9 cellular contexts compared by ENCODE assay signal in the genomic region with DNA sequence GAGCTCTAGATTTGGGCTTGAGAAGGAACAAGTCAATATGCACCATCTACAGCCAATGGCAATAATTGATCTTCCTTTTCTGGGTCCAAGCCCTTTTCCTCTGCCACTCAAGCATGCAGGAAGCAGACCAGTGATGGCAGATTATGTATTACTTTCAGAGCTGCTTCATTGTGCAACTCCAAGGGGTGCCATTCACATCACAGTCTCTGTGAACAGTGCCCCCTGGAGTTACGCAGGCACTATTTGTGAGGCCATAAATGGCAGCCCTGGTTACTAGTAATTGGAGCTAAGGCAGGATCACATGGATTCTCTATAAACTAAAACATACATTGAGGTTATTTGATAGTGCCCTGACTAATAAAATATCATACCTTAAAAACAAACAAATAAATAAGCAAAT.
DNase-seq lines count a peak whose midpoint lies in the region; ATAC-seq, FAIRE-seq and TF ChIP-seq lines count a peak whose summit lies in the region.
"Had no signal": no experiment of that assay in that cellular context is flagged by ENCODE, and none has a peak within 500 bp of the region (broad histone marks: within the 10 kb centered on the region; RNA-seq: fewer than 3 reads in every experiment).

No MANE protein-coding gene starts in this region.

- no peak for FAIRE-seq in HepG2 (lab: Jason Lieb, UNC)

- 8% methylated on average over 1 of the region's 1 CpG for WGBS in HepG2 (ENCODE audit: low lambda C conversion rate)
- WGBS in right lobe of liver (ENCODE audit: insufficient coverage, low coverage, low lambda C conversion rate, missing lambda C conversion rate) = 89% methylated on average over 1 of the region's 1 CpG
- 92 to 100% (median 99%) methylated on average over 1 of the region's 1 CpG for WGBS in ovary, 3 donors

- no peak overlapping the region for H3K4me2 ChIP-seq in HepG2 (ENCODE audit: low read depth, low read length)

- H3K36me3 Mint-ChIP-seq in WTC11 = peaks cover 3% of the 10 kb centered on the region; the same call in 1 of the 2 replicates

- no peak overlapping the region for H3K9ac ChIP-seq in HepG2 (ENCODE audit: insufficient read depth, low read depth, low read length)

- H3K4me3 ChIP-seq in HepG2 (replicated peaks in 1 of 3; ENCODE audit: insufficient read depth in 1 of 3, low read depth in 2 of 3, low read length in 3 of 3) (no peak overlapping the region), right lobe of liver (no peak overlapping the region), ovary (no peak overlapping the region)

- no peak overlapping the region for H3K27ac Mint-ChIP-seq in WTC11

- H3K9me3 ChIP-seq in HepG2 (ENCODE audit: low read length) = no peaks in the 10 kb centered on the region
- H3K9me3 ChIP-seq in right lobe of liver = no peaks in the 10 kb centered on the region
- H3K9me3 ChIP-seq in ovary = no peaks in the 10 kb centered on the region

- no TSS peak for BruUV-seq in HepG2 (replicated peaks; lab: Mats Ljungman, UMichigan)

- H3K79me2 ChIP-seq in HepG2 (ENCODE audit: insufficient read depth, low read length) = no peaks in the 10 kb centered on the region

- TF ChIP-seq EP300 in HepG2 (IDR thresholded peaks at IDR 0.05; ENCODE audit: low read depth in 2 of 2, low read length in 2 of 2) (no peak), HepG2 (CRISPR knock-in tag; IDR thresholded peaks at IDR 0.05; ENCODE audit: borderline replicate concordance) (no peak), ovary (IDR thresholded peaks at IDR 0.05) (no peak)

- CTCF ChIA-PET in HepG2 (lab: Yijun Ruan, JAX; ENCODE audit: low intra/inter-chr PET ratio, low total read pairs) (no interaction called here), WTC11 (lab: Charles Lee) (interaction anchor here (0.6 to 1.8 kb wide), 23 partner anchors 9 to 821 kb away, joined by 3 to 13 read pairs (median 4); no protein-coding TSS in a partner anchor)

- ATAC-seq in HepG2 (peak; percentile 93), right lobe of liver (no peak), HG03520 (IDR thresholded peaks at IDR 0.05; ENCODE audit: unreplicated experiment) (peak; percentile 83), WTC11 (peak; percentile 81), HG02870 (IDR thresholded peaks at IDR 0.05; ENCODE audit: unreplicated experiment) (no peak)

- TF ChIP-seq CTCF in HepG2 (CRISPR knock-in tag; IDR thresholded peaks at IDR 0.05) = peak; percentile 56
- TF ChIP-seq CTCF in right lobe of liver (IDR thresholded peaks at IDR 0.05) = no peak
- peak; percentile 33; the same call in 1 of the 2 replicates for TF ChIP-seq CTCF in WTC11 (IDR thresholded peaks at IDR 0.05)
- TF ChIP-seq CTCF in ovary (IDR thresholded peaks at IDR 0.05) = no peak

- TF ChIP-seq RAD21 in HepG2 (CRISPR knock-in tag; IDR thresholded peaks at IDR 0.05) = no peak; the same call in 1 of the 2 replicates

- H3K36me3 ChIP-seq in HepG2 (replicated peaks in 1 of 2; ENCODE audit: control insufficient read depth in 1 of 2, insufficient read depth in 2 of 2, low read length in 2 of 2) = no peaks in the 10 kb centered on the region
- no peaks in the 10 kb centered on the region for H3K36me3 ChIP-seq in right lobe of liver
- H3K36me3 ChIP-seq in ovary = no peaks in the 10 kb centered on the region

- no peak overlapping the region for H2AFZ ChIP-seq in HepG2 (ENCODE audit: low read length)

- H3K27ac ChIP-seq in HepG2 (ENCODE audit: extremely low read length, insufficient read depth, low read length) (no peak overlapping the region), right lobe of liver (no peak overlapping the region), ovary (no peak overlapping the region)

- H3K4me3 Mint-ChIP-seq in WTC11 = no peak overlapping the region

- in situ Hi-C loops in HepG2 (cut with HindIII; ENCODE audit: extremely low pct_ligation_motif_present, low pct_unique_long_range_greater_than_20kb) = no loop called here

- TF ChIP-seq POLR2A in HepG2 (IDR thresholded peaks at IDR 0.05; ENCODE audit: insufficient read depth in 1 of 2, low read depth in 2 of 2, low read length in 2 of 2) (no peak), right lobe of liver (IDR thresholded peaks at IDR 0.05) (no peak), ovary (IDR thresholded peaks at IDR 0.05) (no peak)

- peaks cover 8% of the 10 kb centered on the region for H3K9me3 Mint-ChIP-seq in WTC11

- no peaks in the 10 kb centered on the region for H4K20me1 ChIP-seq in HepG2 (ENCODE audit: insufficient read depth, low read length)

- H3K4me1 ChIP-seq in HepG2 (ENCODE audit: insufficient read depth, low read length) (no peaks in the 10 kb centered on the region), right lobe of liver (no peaks in the 10 kb centered on the region), ovary (ENCODE audit: insufficient read depth) (no peaks in the 10 kb centered on the region)

- DNase-seq in HepG2 (ENCODE audit: low spot score) (peak; percentile 45), right lobe of liver (no peak), WTC11 (ENCODE audit: low spot score) (peak; percentile 32), ovary (no peak), hepatic stellate cell (ENCODE audit: low spot score) (no peak), NCI-H1694 (lab: John Stamatoyannopoulos, UW) (no peak)
- DNase-seq: hypothalamus had no signal

- no peaks in the 10 kb centered on the region for H3K27me3 Mint-ChIP-seq in WTC11 (ENCODE audit: low read depth)

- H3K27me3 ChIP-seq in HepG2 (ENCODE audit: control insufficient read depth in 1 of 2, insufficient read depth in 2 of 2, low read length in 2 of 2) (no peaks in the 10 kb centered on the region), right lobe of liver (no peaks in the 10 kb centered on the region), ovary (no peaks in the 10 kb centered on the region)

- POLR2A ChIA-PET in HepG2 (lab: Yijun Ruan, JAX) (no interaction called here), WTC11 (lab: Charles Lee) (no interaction called here)

- peaks cover 11% of the 10 kb centered on the region for H3K4me1 Mint-ChIP-seq in WTC11

- intact Hi-C loops in HepG2 (cut with micrococcal nuclease; ENCODE audit: unreplicated experiment) = loop anchor here (5.0 kb wide), 2 partner anchors 313 to 518 kb away; partner anchors contain the start of gene SLC7A11
- intact Hi-C loops in right lobe of liver (cut with DNase I) = no loop called here
- intact Hi-C loops in ovary (cut with DNase I) = no loop called here

TF ChIP-seq in HepG2, 621 proteins besides CTCF, POLR2A, EP300 and RAD21:
- TF ChIP-seq SRF (IDR thresholded peaks at IDR 0.05; ENCODE audit: low read depth, low read length) = peak; percentile 52; the same call in 1 of the 2 replicates
- peak; percentile 51 for TF ChIP-seq STAG1 (CRISPR knock-in tag; IDR thresholded peaks at IDR 0.05)
- TF ChIP-seq ZNF136 (CRISPR knock-in tag; IDR thresholded peaks at IDR 0.05; ENCODE audit: low read depth) = no peak
- TF ChIP-seq CEBPB (IDR thresholded peaks at IDR 0.05; ENCODE audit: borderline replicate concordance, low read depth, low read length) = peak; percentile 83
- TF ChIP-seq SMC3 (IDR thresholded peaks at IDR 0.05; ENCODE audit: low read length) = peak; percentile 48; the same call in 1 of the 2 replicates
- TF ChIP-seq SNAI1 (CRISPR knock-in tag; IDR thresholded peaks at IDR 0.05; ENCODE audit: borderline replicate concordance) = no peak
- peak; percentile 74 for TF ChIP-seq CEBPG (CRISPR knock-in tag; IDR thresholded peaks at IDR 0.05)

TF ChIP-seq in WTC11, 78 proteins besides CTCF, POLR2A, EP300 and RAD21 (continues in another document):
- no peak for TF ChIP-seq EMX1 (CRISPR knock-in tag; IDR thresholded peaks at IDR 0.05)
- no peak for TF ChIP-seq RELA (CRISPR knock-in tag; IDR thresholded peaks at IDR 0.05; ENCODE audit: borderline replicate concordance)
- TF ChIP-seq, protein P1, sequence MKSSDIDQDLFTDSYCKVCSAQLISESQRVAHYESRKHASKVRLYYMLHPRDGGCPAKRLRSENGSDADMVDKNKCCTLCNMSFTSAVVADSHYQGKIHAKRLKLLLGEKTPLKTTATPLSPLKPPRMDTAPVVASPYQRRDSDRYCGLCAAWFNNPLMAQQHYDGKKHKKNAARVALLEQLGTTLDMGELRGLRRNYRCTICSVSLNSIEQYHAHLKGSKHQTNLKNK (CRISPR knock-in tag; IDR thresholded peaks at IDR 0.05) = no peak
- no peak for TF ChIP-seq NFATC4 (CRISPR knock-in tag; IDR thresholded peaks at IDR 0.05)
- no peak for TF ChIP-seq TEAD1 (CRISPR knock-in tag; IDR thresholded peaks at IDR 0.05)
- TF ChIP-seq ZBTB21 (CRISPR knock-in tag; IDR thresholded peaks at IDR 0.05; ENCODE audit: borderline replicate concordance) = no peak
- no peak for TF ChIP-seq SMAD3 (CRISPR knock-in tag; IDR thresholded peaks at IDR 0.05; ENCODE audit: borderline replicate concordance)
- no peak for TF ChIP-seq ZBTB43 (CRISPR knock-in tag; IDR thresholded peaks at IDR 0.05)
- no peak for TF ChIP-seq ATF6 (CRISPR knock-in tag; IDR thresholded peaks at IDR 0.05)

Comparison
In these comparisons a context has a peak if more than half of its experiments do, and no peak if none do; other contexts are left out.
1. ATAC-seq: peak in HepG2 (single experiment), HG03520 (single experiment) and WTC11 (single experiment); none in right lobe of liver (0 of 4) and HG02870 (single experiment).
2. DNase-seq: peak in HepG2 (single experiment) and WTC11 (single experiment); none in right lobe of liver (0 of 3), ovary (0 of 5), hepatic stellate cell (single experiment) and NCI-H1694 (single experiment).
3. CTCF ChIP-seq: peak in HepG2 (single experiment) and WTC11 (single experiment); none in right lobe of liver (0 of 4) and ovary (0 of 3).
4. Of the 50 proteins assayed by ChIP-seq in both HepG2 and WTC11: peak only in HepG2: none; only in WTC11: none; in both: CTCF; in neither: 49.